Comparison of ENCODE assay signal across 1 cellular context in the genomic region with DNA sequence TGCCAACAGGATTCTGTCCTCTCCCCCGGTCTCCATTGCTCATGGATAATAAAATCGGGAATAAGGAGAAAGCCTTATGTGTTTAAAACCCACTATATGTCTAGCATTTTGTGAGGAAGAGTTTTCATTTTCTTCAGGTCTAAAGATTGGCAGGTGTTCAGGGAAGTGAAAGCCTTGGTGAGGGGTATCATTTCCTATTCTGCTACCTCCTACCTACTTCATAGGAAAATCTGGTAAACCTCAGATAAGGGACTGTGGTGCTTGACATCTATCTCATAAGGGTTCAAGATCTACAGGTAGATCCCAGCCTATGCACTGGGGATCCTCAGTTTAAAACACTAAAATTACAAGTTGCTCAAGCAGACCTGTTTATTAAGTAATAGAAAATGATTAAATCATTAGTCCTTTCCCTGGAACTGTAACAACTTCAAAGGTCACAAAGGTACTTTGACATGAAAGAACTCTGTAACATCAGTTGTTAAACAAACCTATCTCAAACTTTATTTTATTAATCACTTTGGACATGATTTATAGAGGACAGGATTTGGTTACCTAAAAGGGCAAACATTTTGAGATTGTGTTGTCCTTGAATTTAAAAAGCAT.
A peak's percentile ranks its signal among the peaks of the same experiment; 100 is the strongest.
TF ChIP-seq lines count a peak whose summit lies in the region.

No MANE protein-coding gene starts in this region.

TF ChIP-seq in GM12878, 131 proteins besides CTCF, POLR2A, EP300 and RAD21 (continues in another document):
- no peak for TF ChIP-seq JUND (IDR thresholded peaks at IDR 0.05; ENCODE audit: low read depth, low read length)
- peak; percentile 53 to 72; a peak in 2 of 4 replicates for TF ChIP-seq IKZF2 (IDR thresholded peaks at IDR 0.05)
- TF ChIP-seq FOS (IDR thresholded peaks at IDR 0.05; ENCODE audit: borderline replicate concordance, extremely low read depth, insufficient read length), result no peak
- TF ChIP-seq MYC (IDR thresholded peaks at IDR 0.05; ENCODE audit: insufficient read depth, insufficient read length, insufficient replicate concordance, low read length, severe bottlenecking), result no peak
- TF ChIP-seq SPI1 (IDR thresholded peaks at IDR 0.05; ENCODE audit: borderline replicate concordance, insufficient read depth, low read depth, low read length), result peak; percentile 87
- no peak for TF ChIP-seq FOXM1 (IDR thresholded peaks at IDR 0.05; ENCODE audit: low read depth, low read length)
- TF ChIP-seq POLR2AphosphoS5 (IDR thresholded peaks at IDR 0.05; ENCODE audit: low read length), result no peak
- TF ChIP-seq ZBED1 (IDR thresholded peaks at IDR 0.05; ENCODE audit: borderline replicate concordance), result no peak
- TF ChIP-seq, protein P1, sequence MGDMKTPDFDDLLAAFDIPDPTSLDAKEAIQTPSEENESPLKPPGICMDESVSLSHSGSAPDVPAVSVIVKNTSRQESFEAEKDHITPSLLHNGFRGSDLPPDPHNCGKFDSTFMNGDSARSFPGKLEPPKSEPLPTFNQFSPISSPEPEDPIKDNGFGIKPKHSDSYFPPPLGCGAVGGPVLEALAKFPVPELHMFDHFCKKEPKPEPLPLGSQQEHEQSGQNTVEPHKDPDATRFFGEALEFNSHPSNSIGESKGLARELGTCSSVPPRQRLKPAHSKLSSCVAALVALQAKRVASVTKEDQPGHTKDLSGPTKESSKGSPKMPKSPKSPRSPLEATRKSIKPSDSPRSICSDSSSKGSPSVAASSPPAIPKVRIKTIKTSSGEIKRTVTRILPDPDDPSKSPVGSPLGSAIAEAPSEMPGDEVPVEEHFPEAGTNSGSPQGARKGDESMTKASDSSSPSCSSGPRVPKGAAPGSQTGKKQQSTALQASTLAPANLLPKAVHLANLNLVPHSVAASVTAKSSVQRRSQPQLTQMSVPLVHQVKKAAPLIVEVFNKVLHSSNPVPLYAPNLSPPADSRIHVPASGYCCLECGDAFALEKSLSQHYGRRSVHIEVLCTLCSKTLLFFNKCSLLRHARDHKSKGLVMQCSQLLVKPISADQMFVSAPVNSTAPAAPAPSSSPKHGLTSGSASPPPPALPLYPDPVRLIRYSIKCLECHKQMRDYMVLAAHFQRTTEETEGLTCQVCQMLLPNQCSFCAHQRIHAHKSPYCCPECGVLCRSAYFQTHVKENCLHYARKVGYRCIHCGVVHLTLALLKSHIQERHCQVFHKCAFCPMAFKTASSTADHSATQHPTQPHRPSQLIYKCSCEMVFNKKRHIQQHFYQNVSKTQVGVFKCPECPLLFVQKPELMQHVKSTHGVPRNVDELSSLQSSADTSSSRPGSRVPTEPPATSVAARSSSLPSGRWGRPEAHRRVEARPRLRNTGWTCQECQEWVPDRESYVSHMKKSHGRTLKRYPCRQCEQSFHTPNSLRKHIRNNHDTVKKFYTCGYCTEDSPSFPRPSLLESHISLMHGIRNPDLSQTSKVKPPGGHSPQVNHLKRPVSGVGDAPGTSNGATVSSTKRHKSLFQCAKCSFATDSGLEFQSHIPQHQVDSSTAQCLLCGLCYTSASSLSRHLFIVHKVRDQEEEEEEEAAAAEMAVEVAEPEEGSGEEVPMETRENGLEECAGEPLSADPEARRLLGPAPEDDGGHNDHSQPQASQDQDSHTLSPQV (IDR thresholded peaks at IDR 0.05), result no peak
- TF ChIP-seq, protein P2, sequence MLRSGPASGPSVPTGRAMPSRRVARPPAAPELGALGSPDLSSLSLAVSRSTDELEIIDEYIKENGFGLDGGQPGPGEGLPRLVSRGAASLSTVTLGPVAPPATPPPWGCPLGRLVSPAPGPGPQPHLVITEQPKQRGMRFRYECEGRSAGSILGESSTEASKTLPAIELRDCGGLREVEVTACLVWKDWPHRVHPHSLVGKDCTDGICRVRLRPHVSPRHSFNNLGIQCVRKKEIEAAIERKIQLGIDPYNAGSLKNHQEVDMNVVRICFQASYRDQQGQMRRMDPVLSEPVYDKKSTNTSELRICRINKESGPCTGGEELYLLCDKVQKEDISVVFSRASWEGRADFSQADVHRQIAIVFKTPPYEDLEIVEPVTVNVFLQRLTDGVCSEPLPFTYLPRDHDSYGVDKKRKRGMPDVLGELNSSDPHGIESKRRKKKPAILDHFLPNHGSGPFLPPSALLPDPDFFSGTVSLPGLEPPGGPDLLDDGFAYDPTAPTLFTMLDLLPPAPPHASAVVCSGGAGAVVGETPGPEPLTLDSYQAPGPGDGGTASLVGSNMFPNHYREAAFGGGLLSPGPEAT (IDR thresholded peaks at IDR 0.05; ENCODE audit: low read depth), result 0 out of 2 replicates have a peak, but pooled peaks have one; percentile 47
- no peak for TF ChIP-seq RBBP5 (conservative IDR thresholded peaks at IDR 0.05)
- TF ChIP-seq BCL11A (IDR thresholded peaks at IDR 0.05; ENCODE audit: low read depth, low read length), result 0 out of 2 replicates have a peak, but pooled peaks have one; percentile 39
- TF ChIP-seq, protein P3, sequence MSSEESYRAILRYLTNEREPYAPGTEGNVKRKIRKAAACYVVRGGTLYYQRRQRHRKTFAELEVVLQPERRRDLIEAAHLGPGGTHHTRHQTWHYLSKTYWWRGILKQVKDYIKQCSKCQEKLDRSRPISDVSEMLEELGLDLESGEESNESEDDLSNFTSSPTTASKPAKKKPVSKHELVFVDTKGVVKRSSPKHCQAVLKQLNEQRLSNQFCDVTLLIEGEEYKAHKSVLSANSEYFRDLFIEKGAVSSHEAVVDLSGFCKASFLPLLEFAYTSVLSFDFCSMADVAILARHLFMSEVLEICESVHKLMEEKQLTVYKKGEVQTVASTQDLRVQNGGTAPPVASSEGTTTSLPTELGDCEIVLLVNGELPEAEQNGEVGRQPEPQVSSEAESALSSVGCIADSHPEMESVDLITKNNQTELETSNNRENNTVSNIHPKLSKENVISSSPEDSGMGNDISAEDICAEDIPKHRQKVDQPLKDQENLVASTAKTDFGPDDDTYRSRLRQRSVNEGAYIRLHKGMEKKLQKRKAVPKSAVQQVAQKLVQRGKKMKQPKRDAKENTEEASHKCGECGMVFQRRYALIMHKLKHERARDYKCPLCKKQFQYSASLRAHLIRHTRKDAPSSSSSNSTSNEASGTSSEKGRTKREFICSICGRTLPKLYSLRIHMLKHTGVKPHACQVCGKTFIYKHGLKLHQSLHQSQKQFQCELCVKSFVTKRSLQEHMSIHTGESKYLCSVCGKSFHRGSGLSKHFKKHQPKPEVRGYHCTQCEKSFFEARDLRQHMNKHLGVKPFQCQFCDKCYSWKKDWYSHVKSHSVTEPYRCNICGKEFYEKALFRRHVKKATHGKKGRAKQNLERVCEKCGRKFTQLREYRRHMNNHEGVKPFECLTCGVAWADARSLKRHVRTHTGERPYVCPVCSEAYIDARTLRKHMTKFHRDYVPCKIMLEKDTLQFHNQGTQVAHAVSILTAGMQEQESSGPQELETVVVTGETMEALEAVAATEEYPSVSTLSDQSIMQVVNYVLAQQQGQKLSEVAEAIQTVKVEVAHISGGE (CRISPR knock-in tag; IDR thresholded peaks at IDR 0.05), result no peak
- no peak for TF ChIP-seq SMC3 (IDR thresholded peaks at IDR 0.05; ENCODE audit: borderline replicate concordance, low read length)
- TF ChIP-seq IRF4 (IDR thresholded peaks at IDR 0.05; ENCODE audit: low read depth, low read length), result 0 out of 2 replicates have a peak, but pooled peaks have one; percentile 53
- TF ChIP-seq DPF2 (IDR thresholded peaks at IDR 0.05), result peak; percentile 71; the same call in 1 of the 2 replicates
- TF ChIP-seq, protein P4, sequence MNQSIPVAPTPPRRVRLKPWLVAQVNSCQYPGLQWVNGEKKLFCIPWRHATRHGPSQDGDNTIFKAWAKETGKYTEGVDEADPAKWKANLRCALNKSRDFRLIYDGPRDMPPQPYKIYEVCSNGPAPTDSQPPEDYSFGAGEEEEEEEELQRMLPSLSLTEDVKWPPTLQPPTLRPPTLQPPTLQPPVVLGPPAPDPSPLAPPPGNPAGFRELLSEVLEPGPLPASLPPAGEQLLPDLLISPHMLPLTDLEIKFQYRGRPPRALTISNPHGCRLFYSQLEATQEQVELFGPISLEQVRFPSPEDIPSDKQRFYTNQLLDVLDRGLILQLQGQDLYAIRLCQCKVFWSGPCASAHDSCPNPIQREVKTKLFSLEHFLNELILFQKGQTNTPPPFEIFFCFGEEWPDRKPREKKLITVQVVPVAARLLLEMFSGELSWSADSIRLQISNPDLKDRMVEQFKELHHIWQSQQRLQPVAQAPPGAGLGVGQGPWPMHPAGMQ (IDR thresholded peaks at IDR 0.05; ENCODE audit: borderline replicate concordance), result no peak
- TF ChIP-seq TBL1XR1 (IDR thresholded peaks at IDR 0.05; ENCODE audit: low read depth, low read length), result no peak
- TF ChIP-seq KDM1A (IDR thresholded peaks at IDR 0.05; ENCODE audit: borderline replicate concordance), result no peak
- no peak for TF ChIP-seq EZH2 (IDR thresholded peaks at IDR 0.05; ENCODE audit: borderline replicate concordance, control insufficient read depth, low read depth, low read length)
- TF ChIP-seq MTA2 (IDR thresholded peaks at IDR 0.05; ENCODE audit: low read depth), result no peak
- TF ChIP-seq, protein P5, sequence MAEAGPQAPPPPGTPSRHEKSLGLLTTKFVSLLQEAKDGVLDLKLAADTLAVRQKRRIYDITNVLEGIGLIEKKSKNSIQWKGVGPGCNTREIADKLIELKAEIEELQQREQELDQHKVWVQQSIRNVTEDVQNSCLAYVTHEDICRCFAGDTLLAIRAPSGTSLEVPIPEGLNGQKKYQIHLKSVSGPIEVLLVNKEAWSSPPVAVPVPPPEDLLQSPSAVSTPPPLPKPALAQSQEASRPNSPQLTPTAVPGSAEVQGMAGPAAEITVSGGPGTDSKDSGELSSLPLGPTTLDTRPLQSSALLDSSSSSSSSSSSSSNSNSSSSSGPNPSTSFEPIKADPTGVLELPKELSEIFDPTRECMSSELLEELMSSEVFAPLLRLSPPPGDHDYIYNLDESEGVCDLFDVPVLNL (IDR thresholded peaks at IDR 0.05; ENCODE audit: low read depth, low read length), result no peak
- TF ChIP-seq, protein P6, sequence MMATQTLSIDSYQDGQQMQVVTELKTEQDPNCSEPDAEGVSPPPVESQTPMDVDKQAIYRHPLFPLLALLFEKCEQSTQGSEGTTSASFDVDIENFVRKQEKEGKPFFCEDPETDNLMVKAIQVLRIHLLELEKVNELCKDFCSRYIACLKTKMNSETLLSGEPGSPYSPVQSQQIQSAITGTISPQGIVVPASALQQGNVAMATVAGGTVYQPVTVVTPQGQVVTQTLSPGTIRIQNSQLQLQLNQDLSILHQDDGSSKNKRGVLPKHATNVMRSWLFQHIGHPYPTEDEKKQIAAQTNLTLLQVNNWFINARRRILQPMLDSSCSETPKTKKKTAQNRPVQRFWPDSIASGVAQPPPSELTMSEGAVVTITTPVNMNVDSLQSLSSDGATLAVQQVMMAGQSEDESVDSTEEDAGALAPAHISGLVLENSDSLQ (IDR thresholded peaks at IDR 0.05), result peak; percentile 84
- TF ChIP-seq MYB (IDR thresholded peaks at IDR 0.05; ENCODE audit: borderline replicate concordance, low read depth, low read length), result no peak
- 0 out of 2 replicates have a peak, but pooled peaks have one; percentile 23 for TF ChIP-seq CHD2 (IDR thresholded peaks at IDR 0.05; ENCODE audit: borderline replicate concordance, low read depth, low read length)
- TF ChIP-seq LARP7 (IDR thresholded peaks at IDR 0.05), result no peak
- peak; percentile 77 for TF ChIP-seq RUNX3 (IDR thresholded peaks at IDR 0.05; ENCODE audit: low read length)
- TF ChIP-seq, protein P7, sequence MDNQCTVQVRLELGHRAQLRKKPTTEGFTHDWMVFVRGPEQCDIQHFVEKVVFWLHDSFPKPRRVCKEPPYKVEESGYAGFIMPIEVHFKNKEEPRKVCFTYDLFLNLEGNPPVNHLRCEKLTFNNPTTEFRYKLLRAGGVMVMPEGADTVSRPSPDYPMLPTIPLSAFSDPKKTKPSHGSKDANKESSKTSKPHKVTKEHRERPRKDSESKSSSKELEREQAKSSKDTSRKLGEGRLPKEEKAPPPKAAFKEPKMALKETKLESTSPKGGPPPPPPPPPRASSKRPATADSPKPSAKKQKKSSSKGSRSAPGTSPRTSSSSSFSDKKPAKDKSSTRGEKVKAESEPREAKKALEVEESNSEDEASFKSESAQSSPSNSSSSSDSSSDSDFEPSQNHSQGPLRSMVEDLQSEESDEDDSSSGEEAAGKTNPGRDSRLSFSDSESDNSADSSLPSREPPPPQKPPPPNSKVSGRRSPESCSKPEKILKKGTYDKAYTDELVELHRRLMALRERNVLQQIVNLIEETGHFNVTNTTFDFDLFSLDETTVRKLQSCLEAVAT (IDR thresholded peaks at IDR 0.05), result no peak
- TF ChIP-seq YY1 (IDR thresholded peaks at IDR 0.05; ENCODE audit: low read depth, low read length), result no peak
- TF ChIP-seq, protein P8, sequence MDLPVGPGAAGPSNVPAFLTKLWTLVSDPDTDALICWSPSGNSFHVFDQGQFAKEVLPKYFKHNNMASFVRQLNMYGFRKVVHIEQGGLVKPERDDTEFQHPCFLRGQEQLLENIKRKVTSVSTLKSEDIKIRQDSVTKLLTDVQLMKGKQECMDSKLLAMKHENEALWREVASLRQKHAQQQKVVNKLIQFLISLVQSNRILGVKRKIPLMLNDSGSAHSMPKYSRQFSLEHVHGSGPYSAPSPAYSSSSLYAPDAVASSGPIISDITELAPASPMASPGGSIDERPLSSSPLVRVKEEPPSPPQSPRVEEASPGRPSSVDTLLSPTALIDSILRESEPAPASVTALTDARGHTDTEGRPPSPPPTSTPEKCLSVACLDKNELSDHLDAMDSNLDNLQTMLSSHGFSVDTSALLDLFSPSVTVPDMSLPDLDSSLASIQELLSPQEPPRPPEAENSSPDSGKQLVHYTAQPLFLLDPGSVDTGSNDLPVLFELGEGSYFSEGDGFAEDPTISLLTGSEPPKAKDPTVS (IDR thresholded peaks at IDR 0.05; ENCODE audit: low read depth, low read length), result no peak
- no peak for TF ChIP-seq MXI1 (IDR thresholded peaks at IDR 0.05; ENCODE audit: low read depth, low read length)
- no peak for TF ChIP-seq POLR2AphosphoS2 (IDR thresholded peaks at IDR 0.05; ENCODE audit: low read depth, low read length)
- TF ChIP-seq SIN3A (IDR thresholded peaks at IDR 0.05; ENCODE audit: low read depth, low read length), result no peak
- TF ChIP-seq KLF5 (IDR thresholded peaks at IDR 0.05; ENCODE audit: partially characterized antibody), result no peak
- peak in 1 of 2 experiments; percentile 50; a peak in 1 of 4 replicates for TF ChIP-seq ETV6 (conservative IDR thresholded peaks at IDR 0.05 in 1 of 2, IDR thresholded peaks at IDR 0.05 in 1 of 2; ENCODE audit: borderline replicate concordance in 1 of 2, low read depth in 1 of 2)
- no peak for TF ChIP-seq NFYA (IDR thresholded peaks at IDR 0.05; ENCODE audit: borderline replicate concordance, low read depth, low read length)
- TF ChIP-seq, protein P9, sequence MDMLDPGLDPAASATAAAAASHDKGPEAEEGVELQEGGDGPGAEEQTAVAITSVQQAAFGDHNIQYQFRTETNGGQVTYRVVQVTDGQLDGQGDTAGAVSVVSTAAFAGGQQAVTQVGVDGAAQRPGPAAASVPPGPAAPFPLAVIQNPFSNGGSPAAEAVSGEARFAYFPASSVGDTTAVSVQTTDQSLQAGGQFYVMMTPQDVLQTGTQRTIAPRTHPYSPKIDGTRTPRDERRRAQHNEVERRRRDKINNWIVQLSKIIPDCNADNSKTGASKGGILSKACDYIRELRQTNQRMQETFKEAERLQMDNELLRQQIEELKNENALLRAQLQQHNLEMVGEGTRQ (IDR thresholded peaks at IDR 0.05; ENCODE audit: borderline replicate concordance, low read depth, low read length), result no peak
- 0 out of 2 replicates have a peak, but pooled peaks have one; percentile 32 for TF ChIP-seq GABPA (IDR thresholded peaks at IDR 0.05; ENCODE audit: low read depth)
- TF ChIP-seq, protein P10, sequence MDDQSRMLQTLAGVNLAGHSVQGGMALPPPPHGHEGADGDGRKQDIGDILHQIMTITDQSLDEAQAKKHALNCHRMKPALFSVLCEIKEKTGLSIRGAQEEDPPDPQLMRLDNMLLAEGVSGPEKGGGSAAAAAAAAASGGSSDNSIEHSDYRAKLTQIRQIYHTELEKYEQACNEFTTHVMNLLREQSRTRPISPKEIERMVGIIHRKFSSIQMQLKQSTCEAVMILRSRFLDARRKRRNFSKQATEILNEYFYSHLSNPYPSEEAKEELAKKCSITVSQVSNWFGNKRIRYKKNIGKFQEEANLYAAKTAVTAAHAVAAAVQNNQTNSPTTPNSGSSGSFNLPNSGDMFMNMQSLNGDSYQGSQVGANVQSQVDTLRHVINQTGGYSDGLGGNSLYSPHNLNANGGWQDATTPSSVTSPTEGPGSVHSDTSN (IDR thresholded peaks at IDR 0.05; ENCODE audit: insufficient replicate concordance, low read depth, low read length), result peak; percentile 22
